In the genomic region with DNA sequence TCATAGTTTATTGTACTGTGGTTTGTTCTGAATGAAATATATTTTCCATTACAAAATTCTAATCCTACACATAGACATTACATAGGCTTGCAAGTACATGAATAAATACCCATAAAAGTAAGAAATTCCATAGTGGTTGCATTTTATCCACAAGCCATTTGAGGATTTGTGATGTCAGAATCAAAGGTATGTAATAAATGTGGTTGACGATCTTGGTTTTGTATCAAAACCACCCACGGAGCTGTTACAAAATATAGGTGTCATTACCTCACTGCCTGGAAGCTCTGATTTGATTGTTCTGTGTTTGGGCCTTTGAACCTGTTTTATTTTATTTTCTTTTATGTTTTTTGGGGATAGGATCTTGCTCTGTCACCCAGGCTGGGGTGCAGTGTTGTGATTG, we compare ENCODE assay signal across 25 cellular contexts.
"Had no signal": no experiment of that assay in that cellular context is flagged by ENCODE, and none has a peak within 500 bp of the region (broad histone marks: within the 10 kb centered on the region; RNA-seq: fewer than 3 reads in every experiment).

No MANE protein-coding gene starts in this region.

- H3K36me3 Mint-ChIP-seq: activated naive CD8-positive, alpha-beta T cell treated with anti-CD3 and anti-CD28 coated beads for 36 hours; naive thymus-derived CD4-positive, alpha-beta T cell had no signal

- H3K27me3 Mint-ChIP-seq: activated B cell treated with CpG ODN at 0.5 μM for 24 hours; activated naive CD8-positive, alpha-beta T cell treated with anti-CD3 and anti-CD28 coated beads for 36 hours had no signal

- H3K9me3 Mint-ChIP-seq: activated T-helper 2 cell treated with anti-CD3 and anti-CD28 coated beads, Interferon-gamma antibody, Interleukin-2, Interleukin-4, amounts not matched to agents 10 μg/mL and 5 μg/mL and 100 μg/mL, durations not matched to agents 14 hours and 24 hours and 36 hours had no signal

- H3K36me3 ChIP-seq: brain microvascular endothelial cell, esophagus muscularis mucosa, heart right ventricle, left lung, pancreas, tibial artery had no signal

- ATAC-seq: activated CD4-positive, alpha-beta T cell treated with anti-CD3 and anti-CD28 coated beads for 36 hours; activated T-cell treated with anti-CD3 and anti-CD28 coated beads, Interleukin-2, amount 50 U/mL, for 4 hours; heart right ventricle; left lung; naive thymus-derived CD4-positive, alpha-beta T cell; pancreas; right cardiac atrium; stimulated activated naive CD8-positive, alpha-beta T cell treated with anti-CD3 and anti-CD28 coated beads, Interleukin-15, amount 100 ng/mL, for 72 hours had no signal

- H3K27ac Mint-ChIP-seq: activated B cell treated with CpG ODN at 0.5 μM for 24 hours; activated CD4-positive, alpha-beta T cell treated with anti-CD3 and anti-CD28 coated beads for 36 hours; activated naive CD8-positive, alpha-beta T cell treated with anti-CD3 and anti-CD28 coated beads for 36 hours; activated T-helper 2 cell treated with anti-CD3 and anti-CD28 coated beads, Interferon-gamma antibody, Interleukin-2, Interleukin-4, amounts not matched to agents 10 μg/mL and 5 μg/mL and 100 μg/mL, durations not matched to agents 14 hours and 24 hours and 36 hours; naive thymus-derived CD4-positive, alpha-beta T cell; stimulated activated naive CD8-positive, alpha-beta T cell treated with anti-CD3 and anti-CD28 coated beads, Interleukin-15, amount 100 ng/mL, for 72 hours had no signal

- H3K9me3 ChIP-seq: esophagus muscularis mucosa, pancreas, tibial artery had no signal

- H3K4me3 Mint-ChIP-seq: activated B cell treated with CpG ODN at 0.5 μM for 24 hours; activated CD4-positive, alpha-beta T cell treated with anti-CD3 and anti-CD28 coated beads for 36 hours; activated naive CD8-positive, alpha-beta T cell treated with anti-CD3 and anti-CD28 coated beads for 36 hours; activated T-cell treated with anti-CD3 and anti-CD28 coated beads, Interleukin-2, amount 50 U/mL, for 4 hours; naive thymus-derived CD4-positive, alpha-beta T cell; stimulated activated naive CD8-positive, alpha-beta T cell treated with anti-CD3 and anti-CD28 coated beads, Interleukin-15, amount 100 ng/mL, for 72 hours had no signal

- H3K27ac ChIP-seq: brain microvascular endothelial cell, dorsolateral prefrontal cortex, esophagus muscularis mucosa, heart right ventricle, left lung, pancreas, tibial artery had no signal

- DNase-seq: activated B cell treated with CpG ODN at 0.5 μM for 24 hours; activated CD4-positive, alpha-beta T cell treated with anti-CD3 and anti-CD28 coated beads for 36 hours; activated CD4-positive, alpha-beta T cell treated with anti-CD3 and anti-CD28 coated beads, Interleukin-2, amount 50 U/mL, for 4 hours; activated CD8-positive, alpha-beta memory T cell treated with anti-CD3 and anti-CD28 coated beads, Interleukin-2, amount 50 U/mL, for 48 hours; activated naive CD4-positive, alpha-beta T cell treated with Interleukin-2 at 50 U/mL for 16 hours; activated naive CD8-positive, alpha-beta T cell treated with anti-CD3 and anti-CD28 coated beads for 36 hours; activated T-cell treated with anti-CD3 and anti-CD28 coated beads, Interleukin-2, amount 50 U/mL, for 4 hours; amygdala; brain microvascular endothelial cell; central memory CD4-positive, alpha-beta T cell; dorsolateral prefrontal cortex; heart right ventricle; kidney glomerular epithelial cell; left lung; naive thymus-derived CD4-positive, alpha-beta T cell; pancreas; right cardiac atrium; stimulated activated CD4-positive, alpha-beta T cell treated with anti-CD3 and anti-CD28 coated beads, Interleukin-1b, Interleukin-23, amount 100 ng/mL, for 48 hours; stimulated activated naive CD8-positive, alpha-beta T cell treated with anti-CD3 and anti-CD28 coated beads, Interleukin-15, amount 100 ng/mL, for 72 hours; T-helper 1 cell; T1000; tibial artery had no signal

- H3K4me3 ChIP-seq: dorsolateral prefrontal cortex, esophagus muscularis mucosa, heart right ventricle, left lung, lung, pancreas, tibial artery had no signal

- H3K27me3 ChIP-seq: brain microvascular endothelial cell, dorsolateral prefrontal cortex, esophagus muscularis mucosa, heart right ventricle, left lung, pancreas, tibial artery had no signal

- H3K4me1 Mint-ChIP-seq: activated B cell treated with CpG ODN at 0.5 μM for 24 hours; activated CD4-positive, alpha-beta T cell treated with anti-CD3 and anti-CD28 coated beads for 36 hours; activated naive CD8-positive, alpha-beta T cell treated with anti-CD3 and anti-CD28 coated beads for 36 hours; naive thymus-derived CD4-positive, alpha-beta T cell; stimulated activated naive CD8-positive, alpha-beta T cell treated with anti-CD3 and anti-CD28 coated beads, Interleukin-15, amount 100 ng/mL, for 72 hours had no signal
